Comparison of ENCODE assay signal across 10 cellular contexts in genomic region chr18:68438983-68439382, GRCh38.
DNase-seq lines count a peak whose midpoint lies in the region; ATAC-seq and TF ChIP-seq lines count a peak whose summit lies in the region.
"Had no signal": no experiment of that assay in that cellular context is flagged by ENCODE, and none has a peak within 500 bp of the region (broad histone marks: within the 10 kb centered on the region; RNA-seq: fewer than 3 reads in every experiment).

No MANE protein-coding gene starts in this region.

- TF ChIP-seq CTCF in Caco-2 (IDR thresholded peaks at IDR 0.05; ENCODE audit: insufficient read depth in 1 of 2, low read depth in 1 of 2, low read length in 1 of 2, severe bottlenecking in 1 of 2, unreplicated experiment in 1 of 2): no peak
- no peak for TF ChIP-seq CTCF in omental fat pad (IDR thresholded peaks at IDR 0.05)
- TF ChIP-seq CTCF in uterus (IDR thresholded peaks at IDR 0.05): no peak
- no peak for TF ChIP-seq CTCF in GM13977 (IDR thresholded peaks at IDR 0.05; ENCODE audit: extremely low read depth, insufficient read depth, missing control alignments)

- H3K36me3 ChIP-seq in Caco-2 (ENCODE audit: control insufficient read depth, insufficient read depth, low read length) (no peaks in the 10 kb centered on the region), uterus (no peaks in the 10 kb centered on the region)

- peaks cover 7% of the 10 kb centered on the region for H3K4me1 Mint-ChIP-seq in Caco-2 (ENCODE audit: low read depth, unreplicated experiment)

- peak overlapping the region; percentile 71 for H3K27ac Mint-ChIP-seq in Caco-2 (ENCODE audit: unreplicated experiment)

- peaks cover 5% of the 10 kb centered on the region for H3K36me3 Mint-ChIP-seq in Caco-2 (ENCODE audit: insufficient read depth, unreplicated experiment)

- CTCF ChIA-PET in Caco-2 (lab: Charles Lee): no interaction called here

- in situ Hi-C loops in GM13977 (cut with MboI; ENCODE audit: low pct_unique_long_range_greater_than_20kb, low sequenced_read_pairs, unreplicated experiment): no loop called here

- ATAC-seq in omental fat pad (ENCODE audit: low FRiP score) (peak; percentile 83), GM19455 (IDR thresholded peaks at IDR 0.05; ENCODE audit: unreplicated experiment) (no peak)

- H3K4me3 Mint-ChIP-seq in Caco-2 (ENCODE audit: unreplicated experiment): no peak overlapping the region

- DNase-seq in Caco-2: no peak
- DNase-seq in MV-4-11 (lab: John Stamatoyannopoulos, UW): peak; percentile 96
- peak; percentile 89 for DNase-seq in fibroblast of peridontal ligament (ENCODE audit: extremely low read depth)
- DNase-seq in omental fat pad (ENCODE audit: low spot score): no peak
- no peak for DNase-seq in inferior parietal cortex (ENCODE audit: extremely low spot score)
- DNase-seq in uterus: no peak
- no peak for DNase-seq in GM13977 (ENCODE audit: low spot score)
- DNase-seq: DMS153, NCI-H226 had no signal

- BruUV-seq in Caco-2 (replicated peaks; lab: Mats Ljungman, UMichigan): no TSS peak

- H3K9me3 Mint-ChIP-seq in Caco-2 (ENCODE audit: unreplicated experiment): peaks cover 16% of the 10 kb centered on the region

- H3K4me3 ChIP-seq in Caco-2 (ENCODE audit: low read depth, low read length) (no peak overlapping the region), uterus (no peak overlapping the region)

- H3K27ac ChIP-seq in uterus: no peak overlapping the region

- H3K27me3 ChIP-seq in Caco-2 (replicated peaks; ENCODE audit: control insufficient read depth, insufficient read depth, low read length) (no peaks in the 10 kb centered on the region), uterus (no peaks in the 10 kb centered on the region)

- H3K9me3 ChIP-seq in Caco-2 (no peaks in the 10 kb centered on the region), uterus (no peaks in the 10 kb centered on the region)

- TF ChIP-seq POLR2A in uterus (IDR thresholded peaks at IDR 0.05): no peak

- H3K4me1 ChIP-seq in Caco-2 (peaks cover 10% of the 10 kb centered on the region), uterus (no peaks in the 10 kb centered on the region)

- POLR2A ChIA-PET in Caco-2 (lab: Charles Lee): no interaction called here

- no peaks in the 10 kb centered on the region for H3K27me3 Mint-ChIP-seq in Caco-2 (ENCODE audit: insufficient read depth, unreplicated experiment)

- intact Hi-C loops in Caco-2 (cut with micrococcal nuclease; ENCODE audit: unreplicated experiment): loop anchor here (2.0 kb wide), 1 partner anchor 18 kb away; no protein-coding TSS in a partner anchor
- intact Hi-C loops in uterus (cut with DNase I; ENCODE audit: low total_unique reads): no loop called here

Comparison
In these comparisons a context has a peak if more than half of its experiments do, and no peak if none do; other contexts are left out.
1. DNase-seq: peak in MV-4-11 (single experiment) and fibroblast of peridontal ligament (single experiment); none in Caco-2 (0 of 2), omental fat pad (single experiment), inferior parietal cortex (single experiment), uterus (0 of 2) and GM13977 (single experiment).